In the genomic region with DNA sequence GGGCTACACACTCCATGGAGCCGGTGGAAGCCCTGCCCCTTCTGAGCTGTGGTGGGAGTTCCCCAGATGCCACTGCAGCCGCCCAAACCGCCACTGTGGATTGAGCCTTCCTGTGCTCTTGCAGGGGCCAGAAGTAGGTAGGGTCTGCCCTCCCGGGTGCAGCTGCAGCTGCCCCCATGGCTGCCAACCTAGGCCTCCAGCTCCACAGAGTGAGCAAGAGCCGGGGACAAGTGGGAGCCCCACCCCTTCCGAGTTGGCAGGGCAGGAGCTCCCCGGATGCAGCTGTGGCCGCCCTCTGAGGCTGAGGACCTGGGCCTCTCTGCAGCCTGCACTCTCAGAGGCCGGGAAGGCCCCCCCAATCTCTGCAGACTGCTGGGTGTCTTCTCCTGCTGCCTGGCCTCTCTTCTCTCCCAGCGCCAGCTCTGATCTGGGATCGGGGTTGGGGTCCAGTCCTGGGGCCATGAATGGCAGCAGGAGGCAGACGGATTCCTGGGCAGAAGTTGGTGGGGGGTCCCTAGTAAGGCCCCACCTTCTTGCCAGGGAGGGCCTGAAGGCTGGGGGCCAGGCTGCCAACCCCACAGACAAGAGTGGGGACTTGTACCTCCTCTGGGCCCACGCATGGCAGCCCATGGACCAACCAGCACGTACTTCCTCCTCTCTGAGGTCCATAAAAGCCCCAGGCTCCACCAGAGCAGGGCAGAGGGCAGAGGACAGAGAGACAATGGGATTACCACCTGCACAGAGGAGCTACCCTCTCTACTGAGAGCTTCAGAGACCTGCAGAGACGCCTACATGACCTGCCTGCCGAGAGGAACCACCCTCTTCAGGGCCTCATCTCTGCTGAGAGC, we compare ENCODE assay signal across 8 cellular contexts. TPM values are rescaled to one million over a fixed set of nuclear protein-coding genes. Genes with fewer than 3 reads are reported as not detected.
DNase-seq lines count a peak whose midpoint lies in the region; ATAC-seq and TF ChIP-seq lines count a peak whose summit lies in the region.

No MANE protein-coding gene starts in this region.

- peak overlapping the region; percentile 87 for H3K27ac Mint-ChIP-seq in activated naive CD4-positive, alpha-beta T cell treated with anti-CD3 and anti-CD28 coated beads, Interleukin-2, amount 50 U/mL, for 24 hours

- TF ChIP-seq POLR2A in GM18505 (IDR thresholded peaks at IDR 0.05; ENCODE audit: borderline replicate concordance, extremely low read depth, insufficient read depth, insufficient read length): peak; percentile 70

- no peaks in the 10 kb centered on the region for H3K27me3 Mint-ChIP-seq in activated naive CD4-positive, alpha-beta T cell treated with anti-CD3 and anti-CD28 coated beads, Interleukin-2, amount 50 U/mL, for 24 hours

- no peaks in the 10 kb centered on the region for H3K9me3 ChIP-seq in SJCRH30 (replicated peaks)

- ATAC-seq in GM18505 (IDR thresholded peaks at IDR 0.05; ENCODE audit: unreplicated experiment): no peak
- ATAC-seq in GM21360 (IDR thresholded peaks at IDR 0.05; ENCODE audit: unreplicated experiment): no peak

- peak overlapping the region; percentile 30; the same call in 1 of the 2 replicates for H3K4me3 ChIP-seq in SJCRH30

- no peaks in the 10 kb centered on the region for H3K36me3 Mint-ChIP-seq in activated naive CD4-positive, alpha-beta T cell treated with anti-CD3 and anti-CD28 coated beads, Interleukin-2, amount 50 U/mL, for 24 hours

- H3K4me1 ChIP-seq in SJCRH30: peaks cover 24% of the 10 kb centered on the region

- H3K4me1 Mint-ChIP-seq in activated naive CD4-positive, alpha-beta T cell treated with anti-CD3 and anti-CD28 coated beads, Interleukin-2, amount 50 U/mL, for 24 hours: peaks cover 30% of the 10 kb centered on the region

- H3K4me3 Mint-ChIP-seq in activated naive CD4-positive, alpha-beta T cell treated with anti-CD3 and anti-CD28 coated beads, Interleukin-2, amount 50 U/mL, for 24 hours: peak overlapping the region; percentile 15

- H3K36me3 ChIP-seq in SJCRH30: no peaks in the 10 kb centered on the region

- H3K27ac ChIP-seq in SJCRH30: no peak overlapping the region

- DNase-seq in SJCRH30 (peak; percentile 78), NCI-H524 (lab: John Stamatoyannopoulos, UW) (no peak), DMS153 (lab: John Stamatoyannopoulos, UW) (no peak), H4 (ENCODE audit: low spot score) (no peak)
- peak; percentile 26 to 35 (median 28) for DNase-seq in stimulated activated CD4-positive, alpha-beta T cell treated with anti-CD3 and anti-CD28 coated beads, Interleukin-12 subunit alpha, Interleukin-12 subunit beta, amount 100 ng/mL, for 48 hours (ENCODE audit: low read depth in 2 of 3, low spot score in 1 of 3)

- H3K9me3 Mint-ChIP-seq in activated naive CD4-positive, alpha-beta T cell treated with anti-CD3 and anti-CD28 coated beads, Interleukin-2, amount 50 U/mL, for 24 hours: no peaks in the 10 kb centered on the region

- H3K27me3 ChIP-seq in SJCRH30: no peaks in the 10 kb centered on the region

RNA-seq across cellular contexts. Expression of a gene that starts 28.9 kb away (rescaled TPM):
- total RNA-seq in SJCRH30 (2014; rRNA removed; shearing (Covaris generic)): 133 and 139 TPM in 2 replicates
- total RNA-seq in H4 (2014; rRNA removed; shearing (Covaris generic)): 363 and 394 TPM in 2 replicates

RNA-seq across cellular contexts. Expression of a gene that starts 33.3 kb away (rescaled TPM):
- 66.3 and 71.6 TPM in 2 replicates for total RNA-seq in SJCRH30 (2014; rRNA removed; shearing (Covaris generic))
- 159 and 163 TPM in 2 replicates for total RNA-seq in H4 (2014; rRNA removed; shearing (Covaris generic))

RNA-seq across cellular contexts. Expression of a gene that starts 39.1 kb away (rescaled TPM):
- total RNA-seq in SJCRH30 (2014; rRNA removed; shearing (Covaris generic)): 44.0 and 49.5 TPM in 2 replicates
- 24.0 and 27.1 TPM in 2 replicates for total RNA-seq in H4 (2014; rRNA removed; shearing (Covaris generic))

Comparison
In these comparisons a context has a peak if more than half of its experiments do, and no peak if none do; other contexts are left out.
1. DNase-seq: peak in SJCRH30 (2 of 2) and stimulated activated CD4-positive, alpha-beta T cell treated with anti-CD3 and anti-CD28 coated beads, Interleukin-12 subunit alpha, Interleukin-12 subunit beta, amount 100 ng/mL, for 48 hours (3 of 3); none in NCI-H524 (0 of 2), DMS153 (single experiment) and H4 (single experiment).